Comparison of ENCODE assay signal across 14 cellular contexts in the genomic region with DNA sequence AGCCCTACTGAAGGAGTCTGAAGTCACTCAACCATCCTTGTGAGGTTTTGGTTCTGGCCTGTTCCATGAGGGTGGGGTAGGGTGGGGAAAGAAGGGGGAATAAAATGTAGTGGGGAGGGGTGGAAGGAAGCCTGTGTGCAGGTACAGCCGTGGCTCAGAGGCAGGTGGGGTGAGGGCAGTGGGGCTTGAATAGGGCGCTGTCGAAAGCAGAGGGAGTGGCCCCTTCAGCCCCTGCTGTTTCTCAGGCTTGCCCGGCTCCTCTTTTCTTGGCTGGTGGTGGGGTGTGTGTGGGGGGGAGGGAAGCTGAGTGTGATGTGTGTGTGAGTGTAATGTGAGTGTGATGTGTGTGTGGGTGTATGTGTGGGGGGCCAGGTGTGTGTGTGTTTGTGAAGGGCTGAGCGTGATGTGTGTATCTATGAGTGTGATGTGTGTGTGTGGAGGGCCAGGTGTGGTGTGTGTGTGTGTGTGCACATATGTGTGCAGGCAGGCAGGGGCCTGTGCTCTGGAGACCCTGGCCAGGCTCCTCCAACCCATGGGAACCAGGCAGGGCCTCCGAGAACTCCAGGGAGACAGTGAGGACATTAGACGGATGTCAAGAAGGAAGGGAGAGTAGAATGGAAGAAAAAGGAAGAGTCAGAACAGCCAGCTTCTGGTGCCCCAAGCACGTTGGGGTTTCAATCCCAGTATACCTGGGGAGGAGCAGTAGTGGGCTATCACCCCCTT. TPM values are rescaled to one million over a fixed set of nuclear protein-coding genes. Genes with fewer than 3 reads are reported as not detected.
DNase-seq lines count a peak whose midpoint lies in the region; ATAC-seq and TF ChIP-seq lines count a peak whose summit lies in the region.
"Had no signal": no experiment of that assay in that cellular context is flagged by ENCODE, and none has a peak within 500 bp of the region (broad histone marks: within the 10 kb centered on the region; RNA-seq: fewer than 3 reads in every experiment).

No MANE protein-coding gene starts in this region.

- H3K4me3 Mint-ChIP-seq in stimulated activated effector memory CD8-positive, alpha-beta T cell treated with anti-CD3 and anti-CD28 coated beads, Interleukin-12 subunit alpha, Interleukin-12 subunit beta, amount 100 ng/mL, for 72 hours = no peak overlapping the region
- H3K4me3 Mint-ChIP-seq: activated CD8-positive, alpha-beta T cell treated with anti-CD3 and anti-CD28 coated beads for 36 hours had no signal

- CTCF ChIA-PET in HEK293 (lab: Yijun Ruan, JAX) = no interaction called here

- no peak for DNase-seq in stimulated activated effector memory CD8-positive, alpha-beta T cell treated with anti-CD3 and anti-CD28 coated beads, Interleukin-12 subunit alpha, Interleukin-12 subunit beta, amount 100 ng/mL, for 72 hours (ENCODE audit: low spot score in 2 of 2)
- DNase-seq in inferior parietal cortex (ENCODE audit: extremely low spot score) (no peak), left lobe of liver (ENCODE audit: low spot score) (no peak), GM13977 (ENCODE audit: low spot score) (no peak)
- DNase-seq: activated CD8-positive, alpha-beta T cell treated with anti-CD3 and anti-CD28 coated beads for 36 hours; activated gamma-delta T cell treated with Interleukin-2 at 50 U/mL for 16 hours; hypothalamus; midbrain; NCI-H1930; stimulated activated CD8-positive, alpha-beta memory T cell treated with anti-CD3 and anti-CD28 coated beads, Interleukin-4, amount 100 ng/mL, for 48 hours had no signal

- H3K36me3 ChIP-seq in HEK293 (ENCODE audit: control insufficient read depth in 2 of 2, insufficient read depth in 1 of 2, low read length in 2 of 2) (no peaks in the 10 kb centered on the region), iPS-15b (ENCODE audit: control insufficient read depth, insufficient read depth, low read length) (no peaks in the 10 kb centered on the region)

- H3K9me3 ChIP-seq in HEK293 (ENCODE audit: control insufficient read depth, insufficient read depth, low read depth, low read length) = no peaks in the 10 kb centered on the region
- H3K9me3 ChIP-seq in iPS-15b (ENCODE audit: control insufficient read depth, insufficient read depth, low read length) = no peaks in the 10 kb centered on the region

- no peaks in the 10 kb centered on the region for H3K27me3 ChIP-seq in iPS-15b (ENCODE audit: control insufficient read depth, insufficient read depth, low read length)

- no peaks in the 10 kb centered on the region for H3K36me3 Mint-ChIP-seq in stimulated activated effector memory CD8-positive, alpha-beta T cell treated with anti-CD3 and anti-CD28 coated beads, Interleukin-12 subunit alpha, Interleukin-12 subunit beta, amount 100 ng/mL, for 72 hours

- H3K4me1 Mint-ChIP-seq in stimulated activated effector memory CD8-positive, alpha-beta T cell treated with anti-CD3 and anti-CD28 coated beads, Interleukin-12 subunit alpha, Interleukin-12 subunit beta, amount 100 ng/mL, for 72 hours = peaks cover 45% of the 10 kb centered on the region

- H3K27ac ChIP-seq in HEK293 (ENCODE audit: extremely low read depth, low read depth, low read length) (no peak overlapping the region), VCaP (peak overlapping the region; percentile 100)

- ATAC-seq in stimulated activated effector memory CD8-positive, alpha-beta T cell treated with anti-CD3 and anti-CD28 coated beads, Interleukin-12 subunit alpha, Interleukin-12 subunit beta, amount 100 ng/mL, for 72 hours = no peak
- ATAC-seq in GM19467 (IDR thresholded peaks at IDR 0.05; ENCODE audit: unreplicated experiment) (no peak), left lobe of liver (no peak)
- ATAC-seq: activated CD8-positive, alpha-beta T cell treated with anti-CD3 and anti-CD28 coated beads for 36 hours had no signal

- H3K4me3 ChIP-seq in HEK293 (ENCODE audit: low read depth, low read length) (no peak overlapping the region), iPS-15b (ENCODE audit: low read depth, low read length) (no peak overlapping the region)

- H3K4me1 ChIP-seq in HEK293 (ENCODE audit: control insufficient read depth, insufficient read depth, low read length) = peaks cover 29% of the 10 kb centered on the region
- H3K4me1 ChIP-seq in iPS-15b (ENCODE audit: control insufficient read depth, insufficient read depth, low read length) = peaks cover 59% of the 10 kb centered on the region

- H3K27ac Mint-ChIP-seq in stimulated activated effector memory CD8-positive, alpha-beta T cell treated with anti-CD3 and anti-CD28 coated beads, Interleukin-12 subunit alpha, Interleukin-12 subunit beta, amount 100 ng/mL, for 72 hours = peak overlapping the region; percentile 85
- H3K27ac Mint-ChIP-seq: activated CD8-positive, alpha-beta T cell treated with anti-CD3 and anti-CD28 coated beads for 36 hours had no signal

- TF ChIP-seq CTCF in HEK293 (tag by site-specific recombination; IDR thresholded peaks at IDR 0.05) (no peak), VCaP (conservative IDR thresholded peaks at IDR 0.05) (no peak), GM13977 (IDR thresholded peaks at IDR 0.05; ENCODE audit: extremely low read depth, insufficient read depth, missing control alignments) (no peak)

- POLR2A ChIA-PET in HEK293 (lab: Yijun Ruan, JAX) = no interaction called here

- in situ Hi-C loops in GM13977 (cut with MboI; ENCODE audit: low pct_unique_long_range_greater_than_20kb, low sequenced_read_pairs, unreplicated experiment) = no loop called here

- H3K9ac ChIP-seq in iPS-15b (ENCODE audit: low read depth, low read length) = peak overlapping the region; percentile 48

- H3K9me3 Mint-ChIP-seq in stimulated activated effector memory CD8-positive, alpha-beta T cell treated with anti-CD3 and anti-CD28 coated beads, Interleukin-12 subunit alpha, Interleukin-12 subunit beta, amount 100 ng/mL, for 72 hours = no peaks in the 10 kb centered on the region
- H3K9me3 Mint-ChIP-seq: activated CD8-positive, alpha-beta T cell treated with anti-CD3 and anti-CD28 coated beads for 36 hours had no signal

TF ChIP-seq in HEK293, 187 proteins besides CTCF, POLR2A, EP300 and RAD21:
- peak; percentile 93 for TF ChIP-seq EGR2 (tag by site-specific recombination; IDR thresholded peaks at IDR 0.05; ENCODE audit: low read depth)
- peak; percentile 42; the same call in 1 of the 2 replicates for TF ChIP-seq KLF1 (tag by site-specific recombination; IDR thresholded peaks at IDR 0.05)
- TF ChIP-seq ZNF621 (tag by site-specific recombination; IDR thresholded peaks at IDR 0.05) = 0 out of 2 replicates have a peak, but pooled peaks have one; percentile 42
- no peak for TF ChIP-seq ZNF529 (tag by site-specific recombination; IDR thresholded peaks at IDR 0.05; ENCODE audit: insufficient replicate concordance)
- peak; percentile 92 for TF ChIP-seq ZFHX2 (tag by site-specific recombination; conservative IDR thresholded peaks at IDR 0.05)
- TF ChIP-seq TCF7L2 (IDR thresholded peaks at IDR 0.05; ENCODE audit: borderline replicate concordance, low read depth, low read length) = no peak
- no peak for TF ChIP-seq ZNF274 (IDR thresholded peaks at IDR 0.05; ENCODE audit: low read length)
- TF ChIP-seq ZNF274 (tag by site-specific recombination; IDR thresholded peaks at IDR 0.05; ENCODE audit: borderline replicate concordance) = no peak

RNA-seq across cellular contexts. Expression of gene SOX13, which starts 9.0 kb away (rescaled TPM):
- total RNA-seq in left lobe of liver = 33.8 TPM
